ENCODE assay signal across 24 cellular contexts in genomic region chr4:152956167-152956566, GRCh38. TPM values are rescaled to one million over a fixed set of nuclear protein-coding genes. Genes with fewer than 3 reads are reported as not detected.
A peak's percentile ranks its signal among the peaks of the same experiment; 100 is the strongest.
DNase-seq lines count a peak whose midpoint lies in the region; ATAC-seq and TF ChIP-seq lines count a peak whose summit lies in the region.
"Had no signal": no experiment of that assay in that cellular context is flagged by ENCODE, and none has a peak within 500 bp of the region (broad histone marks: within the 10 kb centered on the region; RNA-seq: fewer than 3 reads in every experiment).

No MANE protein-coding gene starts in this region.

- H3K4me3 ChIP-seq in lower lobe of right lung (no peak overlapping the region), skeletal muscle satellite cell (ENCODE audit: low read length) (no peak overlapping the region)
- H3K4me3 ChIP-seq: esophagus muscularis mucosa, GM23248, tibial artery had no signal

- H3K27ac ChIP-seq in lower lobe of right lung = peak overlapping the region; percentile 36
- H3K27ac ChIP-seq: foreskin keratinocyte, GM23248, tibial artery had no signal

- H3K4me1 Mint-ChIP-seq in natural killer cell = peaks cover 26 to 36% of the 10 kb centered on the region in 2 donors
- peaks cover 18 to 32% of the 10 kb centered on the region in 2 donors for H3K4me1 Mint-ChIP-seq in natural killer cell treated with Interleukin-12 subunit alpha and Interleukin-12 subunit beta and Interleukin-15 and Interleukin-18, amount 100 ng/mL, for 72 hours (ENCODE audit: low read depth in 2 of 2)
- H3K4me1 Mint-ChIP-seq in activated T-helper 17 cell treated with anti-CD3 and anti-CD28 coated beads, Interleukin-2, amount 50 U/mL, for 72 hours = peaks cover 5% of the 10 kb centered on the region
- H3K4me1 Mint-ChIP-seq: activated CD4-positive, alpha-beta T cell treated with anti-CD3 and anti-CD28 coated beads, Interleukin-2, amount 10 ng/mL, durations not matched to agents 24 days and 14 days had no signal

- no peak for DNase-seq in natural killer cell
- DNase-seq in natural killer cell treated with Interleukin-12 subunit alpha and Interleukin-12 subunit beta and Interleukin-15 and Interleukin-18, amount 100 ng/mL, for 72 hours (ENCODE audit: low spot score) = no peak
- no peak for DNase-seq in lower lobe of right lung
- no peak for DNase-seq in GM03348 (ENCODE audit: low spot score)
- no peak for DNase-seq in activated naive CD4-positive, alpha-beta T cell treated with Interleukin-2 at 50 U/mL for 16 hours
- DNase-seq: 8988T; activated CD4-positive, alpha-beta T cell treated with anti-CD3 and anti-CD28 coated beads, Interleukin-2, amount 10 ng/mL, durations not matched to agents 24 days and 14 days; activated gamma-delta T cell treated with Interleukin-2 at 50 U/mL for 16 hours; activated naive CD8-positive, alpha-beta T cell treated with anti-CD3 and anti-CD28 coated beads, Interleukin-2, amount 50 U/mL, for 24 hours; cortex of kidney; foreskin keratinocyte; GDM1; GM23248; KBM-7; NCI-H1105; NCI-H187 treated with DMSO at 0.1 percent for 48 hours; stimulated activated CD4-positive, alpha-beta T cell treated with anti-CD3 and anti-CD28 coated beads, Interleukin-4, amount 100 ng/mL, for 1 hour; tibial artery had no signal

- H3K4me1 ChIP-seq in lower lobe of right lung = peaks cover 40% of the 10 kb centered on the region
- H3K4me1 ChIP-seq in skeletal muscle satellite cell (ENCODE audit: control insufficient read depth, insufficient read depth, low read length) = peaks cover 13% of the 10 kb centered on the region
- H3K4me1 ChIP-seq: foreskin keratinocyte had no signal

- ATAC-seq in natural killer cell (no peak), lower lobe of right lung (no peak), HG03139 (IDR thresholded peaks at IDR 0.05; ENCODE audit: unreplicated experiment) (no peak)
- ATAC-seq in natural killer cell treated with Interleukin-12 subunit alpha and Interleukin-12 subunit beta and Interleukin-15 and Interleukin-18, amount 100 ng/mL, for 72 hours = no peak
- ATAC-seq in activated T-helper 17 cell treated with anti-CD3 and anti-CD28 coated beads, Interleukin-2, amount 50 U/mL, for 72 hours (replicated peaks) = no peak
- ATAC-seq: activated naive CD8-positive, alpha-beta T cell treated with anti-CD3 and anti-CD28 coated beads, Interleukin-2, amount 50 U/mL, for 24 hours; foreskin keratinocyte had no signal

- peak overlapping the region; percentile 82 to 93 for H3K27ac Mint-ChIP-seq in natural killer cell
- H3K27ac Mint-ChIP-seq in natural killer cell treated with Interleukin-12 subunit alpha and Interleukin-12 subunit beta and Interleukin-15 and Interleukin-18, amount 100 ng/mL, for 72 hours = peak overlapping the region in 1 of 2 donors; percentile 19
- H3K27ac Mint-ChIP-seq in activated T-helper 17 cell treated with anti-CD3 and anti-CD28 coated beads, Interleukin-2, amount 50 U/mL, for 72 hours = no peak overlapping the region
- H3K27ac Mint-ChIP-seq: activated CD4-positive, alpha-beta T cell treated with anti-CD3 and anti-CD28 coated beads, Interleukin-2, amount 10 ng/mL, durations not matched to agents 24 days and 14 days; activated naive CD8-positive, alpha-beta T cell treated with anti-CD3 and anti-CD28 coated beads, Interleukin-2, amount 50 U/mL, for 24 hours; CD14-positive monocyte had no signal

- H3K9me3 ChIP-seq in lower lobe of right lung = no peaks in the 10 kb centered on the region
- no peaks in the 10 kb centered on the region for H3K9me3 ChIP-seq in skeletal muscle satellite cell (replicated peaks; ENCODE audit: low read length)
- H3K9me3 ChIP-seq: Caco-2, esophagus muscularis mucosa, tibial artery had no signal

- H3K36me3 ChIP-seq in lower lobe of right lung (peaks cover 14% of the 10 kb centered on the region), skeletal muscle satellite cell (ENCODE audit: insufficient read depth, low read length) (no peaks in the 10 kb centered on the region)
- H3K36me3 ChIP-seq: esophagus muscularis mucosa had no signal

- no peaks in the 10 kb centered on the region for H3K27me3 Mint-ChIP-seq in natural killer cell (ENCODE audit: low read depth in 2 of 2)
- no peaks in the 10 kb centered on the region for H3K27me3 Mint-ChIP-seq in natural killer cell treated with Interleukin-12 subunit alpha and Interleukin-12 subunit beta and Interleukin-15 and Interleukin-18, amount 100 ng/mL, for 72 hours
- H3K27me3 Mint-ChIP-seq in activated T-helper 17 cell treated with anti-CD3 and anti-CD28 coated beads, Interleukin-2, amount 50 U/mL, for 72 hours = peaks cover 3% of the 10 kb centered on the region

- intact Hi-C loops in natural killer cell (cut with micrococcal nuclease) (no loop called here), lower lobe of right lung (cut with DNase I) (no loop called here)

- H3K4me3 Mint-ChIP-seq in natural killer cell = no peak overlapping the region
- no peak overlapping the region for H3K4me3 Mint-ChIP-seq in natural killer cell treated with Interleukin-12 subunit alpha and Interleukin-12 subunit beta and Interleukin-15 and Interleukin-18, amount 100 ng/mL, for 72 hours
- H3K4me3 Mint-ChIP-seq in activated T-helper 17 cell treated with anti-CD3 and anti-CD28 coated beads, Interleukin-2, amount 50 U/mL, for 72 hours = no peak overlapping the region
- H3K4me3 Mint-ChIP-seq: activated CD4-positive, alpha-beta T cell treated with anti-CD3 and anti-CD28 coated beads, Interleukin-2, amount 10 ng/mL, durations not matched to agents 24 days and 14 days; activated naive CD8-positive, alpha-beta T cell treated with anti-CD3 and anti-CD28 coated beads, Interleukin-2, amount 50 U/mL, for 24 hours; CD14-positive monocyte had no signal

- no peaks in the 10 kb centered on the region for H3K36me3 Mint-ChIP-seq in natural killer cell
- no peaks in the 10 kb centered on the region for H3K36me3 Mint-ChIP-seq in natural killer cell treated with Interleukin-12 subunit alpha and Interleukin-12 subunit beta and Interleukin-15 and Interleukin-18, amount 100 ng/mL, for 72 hours
- H3K36me3 Mint-ChIP-seq in activated T-helper 17 cell treated with anti-CD3 and anti-CD28 coated beads, Interleukin-2, amount 50 U/mL, for 72 hours (ENCODE audit: low read depth) = no peaks in the 10 kb centered on the region
- H3K36me3 Mint-ChIP-seq: CD14-positive monocyte had no signal

- peak overlapping the region; percentile 73 for H3K4me2 ChIP-seq in skeletal muscle satellite cell (ENCODE audit: low read length)

- no peaks in the 10 kb centered on the region for H3K9me3 Mint-ChIP-seq in natural killer cell
- no peaks in the 10 kb centered on the region for H3K9me3 Mint-ChIP-seq in natural killer cell treated with Interleukin-12 subunit alpha and Interleukin-12 subunit beta and Interleukin-15 and Interleukin-18, amount 100 ng/mL, for 72 hours
- H3K9me3 Mint-ChIP-seq in activated T-helper 17 cell treated with anti-CD3 and anti-CD28 coated beads, Interleukin-2, amount 50 U/mL, for 72 hours = no peaks in the 10 kb centered on the region
- H3K9me3 Mint-ChIP-seq: activated CD4-positive, alpha-beta T cell treated with anti-CD3 and anti-CD28 coated beads, Interleukin-2, amount 10 ng/mL, durations not matched to agents 24 days and 14 days; activated naive CD8-positive, alpha-beta T cell treated with anti-CD3 and anti-CD28 coated beads, Interleukin-2, amount 50 U/mL, for 24 hours; CD14-positive monocyte had no signal

- TF ChIP-seq CTCF in natural killer cell (IDR thresholded peaks at IDR 0.05) (no peak), lower lobe of right lung (IDR thresholded peaks at IDR 0.05) (no peak)

- H3K27me3 ChIP-seq in lower lobe of right lung (ENCODE audit: low read depth) = no peaks in the 10 kb centered on the region
- no peaks in the 10 kb centered on the region for H3K27me3 ChIP-seq in skeletal muscle satellite cell (ENCODE audit: control insufficient read depth, insufficient read depth, low read length)
- H3K27me3 ChIP-seq: esophagus muscularis mucosa, foreskin keratinocyte, tibial artery had no signal

- H3K9ac ChIP-seq in skeletal muscle satellite cell (ENCODE audit: low read depth, low read length) = no peak overlapping the region
- H3K9ac ChIP-seq: GM23248 had no signal

RNA-seq across cellular contexts. Expression of gene FHDC1, which starts 20.0 kb away (rescaled TPM):
- under 1 TPM; 0.10 to 0.23 (median 0.16) TPM for total RNA-seq in natural killer cell
- total RNA-seq in natural killer cell treated with Interleukin-12 subunit alpha and Interleukin-12 subunit beta and Interleukin-15 and Interleukin-18, amount 100 ng/mL, for 72 hours = under 1 TPM; 0.33 to 0.42 TPM
- 21.9 TPM for total RNA-seq in lower lobe of right lung
- total RNA-seq in skeletal muscle satellite cell (2012; rRNA removed) = under 0.01 TPM in 2 replicates
- under 1 TPM; 0.32 to 0.48 TPM for total RNA-seq in activated T-helper 17 cell treated with anti-CD3 and anti-CD28 coated beads, Interleukin-2, amount 50 U/mL, for 72 hours

Comparison
In these comparisons a context has a peak if more than half of its experiments do, and no peak if none do; other contexts are left out.
1. RNA of gene FHDC1, which starts 20.0 kb away (total RNA-seq): 21.9 TPM in lower lobe of right lung (single experiment); 0.32 to 0.48 TPM in activated T-helper 17 cell treated with anti-CD3 and anti-CD28 coated beads, Interleukin-2, amount 50 U/mL, for 72 hours, 0.33 to 0.42 TPM in natural killer cell treated with Interleukin-12 subunit alpha and Interleukin-12 subunit beta and Interleukin-15 and Interleukin-18, amount 100 ng/mL, for 72 hours and 0.10 to 0.23 TPM in natural killer cell; every median in the first group is over 10 times any median in the second.